In the genomic region with DNA sequence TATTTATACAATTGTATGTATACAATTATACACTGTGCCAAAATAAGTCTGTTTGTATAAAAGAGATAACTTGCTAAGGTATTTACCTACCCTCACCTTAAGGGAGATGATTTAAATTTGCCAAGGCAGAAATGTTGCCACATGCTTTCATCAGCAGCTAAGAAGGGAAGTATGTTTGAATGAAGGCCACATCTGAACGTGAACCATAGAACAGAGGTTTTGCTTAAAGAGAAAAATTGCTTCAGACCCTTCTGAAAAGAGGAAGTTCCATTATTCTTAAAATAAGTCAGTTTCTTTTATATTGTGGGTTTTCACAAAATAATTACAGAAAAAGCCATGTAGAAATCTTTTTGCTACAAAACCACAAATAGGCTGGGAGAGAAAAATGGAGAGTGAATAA, we compare ENCODE assay signal across 28 cellular contexts.
DNase-seq lines count a peak whose midpoint lies in the region; ATAC-seq, FAIRE-seq and TF ChIP-seq lines count a peak whose summit lies in the region.
"Had no signal": no experiment of that assay in that cellular context is flagged by ENCODE, and none has a peak within 500 bp of the region (broad histone marks: within the 10 kb centered on the region; RNA-seq: fewer than 3 reads in every experiment).

No MANE protein-coding gene starts in this region.

- intact Hi-C loops in kidney (cut with DNase I): no loop called here

- peak; percentile 1 for DNase-seq in GDM1 (lab: John Stamatoyannopoulos, UW)
- DNase-seq in MV-4-11 (lab: John Stamatoyannopoulos, UW): peak; percentile 90
- DNase-seq in SIG-M5 treated with dmso at 0.1 percent for 504 hours (lab: John Stamatoyannopoulos, UW; ENCODE audit: unreplicated experiment): peak; percentile 90
- no peak for DNase-seq in kidney
- DNase-seq in middle frontal gyrus (ENCODE audit: extremely low spot score, low spot score): no peak
- DNase-seq in GM19240 (ENCODE audit: insufficient read length, low spot score): no peak
- DNase-seq: activated naive CD4-positive, alpha-beta T cell treated with anti-CD3 and anti-CD28 coated beads, Interleukin-2, amount 50 U/mL, for 16 hours; Caco-2; cortex of kidney; DMS79; foreskin keratinocyte; left lung; midbrain; NCI-H1417; NCI-H2081 treated with DMSO at 0.1 percent for 48 hours; NCI-H446 treated with DMSO at 0.1 percent for 48 hours; sigmoid colon; stimulated activated naive CD8-positive, alpha-beta T cell treated with anti-CD3 and anti-CD28 coated beads, Interleukin-15, Interleukin-2, amounts not matched to agents 100 U/mL and 50 U/mL, for 24 hours; T-helper 17 cell; WERI-Rb-1 had no signal

- no peaks in the 10 kb centered on the region for H3K4me1 ChIP-seq in kidney (ENCODE audit: control insufficient read depth in 1 of 2, insufficient read depth in 1 of 2, low read depth in 1 of 2, low read length in 2 of 2)
- H3K4me1 ChIP-seq: Caco-2, foreskin keratinocyte, left lung, sigmoid colon, vagina had no signal

- H3K27ac ChIP-seq in kidney (ENCODE audit: low read depth in 2 of 2, low read length in 2 of 2): no peak overlapping the region
- H3K27ac ChIP-seq: foreskin keratinocyte, hepatocyte, left lung, sigmoid colon, thoracic aorta, vagina, WERI-Rb-1 had no signal

- H3K4me3 ChIP-seq in kidney (ENCODE audit: low read length in 2 of 2): no peak overlapping the region
- H3K4me3 ChIP-seq: GM12878, hepatocyte, left lung, sigmoid colon, thoracic aorta, vagina had no signal

- ATAC-seq in HG02759 (IDR thresholded peaks at IDR 0.05; ENCODE audit: unreplicated experiment): no peak
- no peak for ATAC-seq in HG02938 (IDR thresholded peaks at IDR 0.05; ENCODE audit: unreplicated experiment)
- ATAC-seq: esophagus mucosa; foreskin keratinocyte; GM12878; left lung; stimulated activated naive CD8-positive, alpha-beta T cell treated with anti-CD3 and anti-CD28 coated beads, Interleukin-15, Interleukin-2, amounts not matched to agents 100 U/mL and 50 U/mL, for 24 hours; T-helper 17 cell had no signal

- TF ChIP-seq CTCF in kidney (IDR thresholded peaks at IDR 0.05; ENCODE audit: borderline replicate concordance, extremely low read depth, insufficient read depth): no peak

- peak; percentile 3 for FAIRE-seq in kidney (lab: Jason Lieb, UNC)
- FAIRE-seq: GM12878, RCC 7860 had no signal

- no peak overlapping the region for H3K9ac ChIP-seq in kidney (ENCODE audit: low read length in 2 of 2)

- no peaks in the 10 kb centered on the region for H3K36me3 ChIP-seq in kidney (ENCODE audit: control insufficient read depth in 1 of 2, insufficient read depth in 2 of 2, low read length in 2 of 2)
- H3K36me3 ChIP-seq: left lung, sigmoid colon, thoracic aorta, vagina, WERI-Rb-1 had no signal

- no peaks in the 10 kb centered on the region for H3K9me3 ChIP-seq in kidney (ENCODE audit: control insufficient read depth in 1 of 2, low read length in 2 of 2)
- H3K9me3 ChIP-seq: Caco-2, left lung, sigmoid colon, thoracic aorta, vagina had no signal

Comparison
In these comparisons a context has a peak if more than half of its experiments do, and no peak if none do; other contexts are left out.
1. DNase-seq: peak in GDM1 (single experiment), MV-4-11 (single experiment) and SIG-M5 treated with dmso at 0.1 percent for 504 hours (single experiment); none in kidney (single experiment), middle frontal gyrus (single experiment) and GM19240 (single experiment).